1 cellular context compared by ENCODE assay signal in genomic region chr11:76841923-76842452, GRCh38.
TF ChIP-seq lines count a peak whose summit lies in the region.

No MANE protein-coding gene starts in this region.

TF ChIP-seq in WTC11, 78 proteins besides CTCF, POLR2A, EP300 and RAD21 (continued from another document):
- TF ChIP-seq ZNF512 (CRISPR knock-in tag; IDR thresholded peaks at IDR 0.05; ENCODE audit: borderline replicate concordance) = no peak
- TF ChIP-seq ZNF423 (CRISPR knock-in tag; IDR thresholded peaks at IDR 0.05) = no peak
- no peak for TF ChIP-seq ZMAT4 (CRISPR knock-in tag; IDR thresholded peaks at IDR 0.05)
- no peak for TF ChIP-seq SMAD4 (CRISPR knock-in tag; IDR thresholded peaks at IDR 0.05)
